Comparison of ENCODE assay signal across 8 cellular contexts in genomic region chr19:1813197-1813836, GRCh38. TPM values are rescaled to one million over a fixed set of nuclear protein-coding genes. Genes with fewer than 3 reads are reported as not detected.
DNase-seq lines count a peak whose midpoint lies in the region; ATAC-seq and TF ChIP-seq lines count a peak whose summit lies in the region.

No MANE protein-coding gene starts in this region.

- ATAC-seq in HG02852 (IDR thresholded peaks at IDR 0.05; ENCODE audit: unreplicated experiment), result no peak
- no peak for ATAC-seq in GM18907 (IDR thresholded peaks at IDR 0.05; ENCODE audit: unreplicated experiment)

- H3K27ac ChIP-seq in H9 (ENCODE audit: insufficient read length, low read depth, low read length), result no peak overlapping the region
- no peak overlapping the region for H3K27ac ChIP-seq in SU-DHL-6 (ENCODE audit: low read depth, low read length)

- H3K4me1 ChIP-seq in H9 (ENCODE audit: insufficient read depth, low read length), result no peaks in the 10 kb centered on the region

- no peak overlapping the region for H3K18ac ChIP-seq in H9 (ENCODE audit: insufficient read length, low read depth, low read length)

- H3K14ac ChIP-seq in H9 (ENCODE audit: insufficient read depth, low read length), result no peak overlapping the region

- no peaks in the 10 kb centered on the region for H3K9me2 ChIP-seq in SU-DHL-6 (replicated peaks; ENCODE audit: insufficient read depth, low read length)

- H4K20me1 ChIP-seq in H9 (ENCODE audit: control insufficient read depth, insufficient read depth, insufficient read length) (peaks cover 2% of the 10 kb centered on the region), SU-DHL-6 (ENCODE audit: low read depth, low read length) (no peaks in the 10 kb centered on the region)

- H3K79me2 ChIP-seq in H9 (ENCODE audit: insufficient read depth, low read length) (no peaks in the 10 kb centered on the region), SU-DHL-6 (ENCODE audit: insufficient read depth, low read length) (no peaks in the 10 kb centered on the region)

- 0 out of 2 replicates have a peak, but pooled peaks cover 5% of the 10 kb centered on the region for H3F3A ChIP-seq in SU-DHL-6 (ENCODE audit: insufficient read depth)

- no peaks in the 10 kb centered on the region for H3K9me3 ChIP-seq in H9 (ENCODE audit: control insufficient read depth, low read depth, low read length)
- H3K9me3 ChIP-seq in SU-DHL-6 (ENCODE audit: insufficient read depth, low read length), result no peaks in the 10 kb centered on the region

- H2AFZ ChIP-seq in H9 (ENCODE audit: low read length) (no peak overlapping the region), SU-DHL-6 (ENCODE audit: low read depth, low read length, severe bottlenecking) (no peak overlapping the region)

- no peak overlapping the region for H2BK20ac ChIP-seq in H9 (ENCODE audit: low read depth, low read length, poor library complexity, severe bottlenecking)

- H3K4me3 ChIP-seq in SU-DHL-6 (ENCODE audit: insufficient read depth, low read length, poor library complexity, severe bottlenecking) (peak overlapping the region; percentile 54), fibroblast of mammary gland (ENCODE audit: control insufficient read depth, low read depth, low read length) (peak overlapping the region; percentile 54), skeletal muscle cell (ENCODE audit: low read depth, low read length) (peak overlapping the region; percentile 64)

- H3K4me1 Mint-ChIP-seq in H9, result peaks cover 6% of the 10 kb centered on the region in 2 experiments

- peaks cover 0 to 19% (median 10%) of the 10 kb centered on the region in 3 experiments; a peak in 6 of 7 replicates for H3K36me3 Mint-ChIP-seq in H9 (ENCODE audit: insufficient read depth in 1 of 3, low read depth in 3 of 3)

- H3K27me3 ChIP-seq in H9 (ENCODE audit: insufficient read depth, low read length) (no peaks in the 10 kb centered on the region), SU-DHL-6 (ENCODE audit: low read length) (no peaks in the 10 kb centered on the region)

- H3K79me1 ChIP-seq in H9 (ENCODE audit: insufficient read depth, low read depth, low read length, poor library complexity, severe bottlenecking), result no peaks in the 10 kb centered on the region

- no peak overlapping the region for H2BK120ac ChIP-seq in H9 (ENCODE audit: low read depth, low read length, poor library complexity, severe bottlenecking)

- no peak overlapping the region for H3K4ac ChIP-seq in H9 (ENCODE audit: low read depth, low read length)

- intact Hi-C loops in head of caudate nucleus (cut with DNase I), result no loop called here

- H3K27me3 Mint-ChIP-seq in H9 (ENCODE audit: low read depth), result peaks cover 9% of the 10 kb centered on the region

- H3K9ac ChIP-seq in H9 (ENCODE audit: extremely low read depth, insufficient read length, low read length) (no peak overlapping the region), SU-DHL-6 (ENCODE audit: low read length) (peak overlapping the region; percentile 52)

- no peak overlapping the region for H2BK12ac ChIP-seq in H9 (ENCODE audit: insufficient read length, low read depth, low read length)

- H3K27ac Mint-ChIP-seq in H9, result peak overlapping the region in 1 of 3 experiments; percentile 98; a peak in 3 of 7 replicates

- DNase-seq in H9, result no peak
- no peak for DNase-seq in fibroblast of mammary gland (ENCODE audit: low read depth)
- no peak for DNase-seq in skeletal muscle cell (ENCODE audit: low read depth)
- DNase-seq in stimulated activated CD8-positive, alpha-beta memory T cell treated with anti-CD3 and anti-CD28 coated beads, Interleukin-4, amount 100 ng/mL, for 48 hours, result no peak
- DNase-seq in head of caudate nucleus, result no peak

- peak overlapping the region; percentile 76 to 93 for H3K4me3 Mint-ChIP-seq in H9

- WGBS in H9 (ENCODE audit: extremely low coverage, insufficient read length, low lambda C conversion rate), result no CpG with 5 or more reads among the region's 13 CpGs

- TF ChIP-seq CTCF in H9 (conservative IDR thresholded peaks at IDR 0.05), result no peak
- no peak for TF ChIP-seq CTCF in SU-DHL-6 (IDR thresholded peaks at IDR 0.05; ENCODE audit: insufficient read depth, low read length, poor library complexity, severe bottlenecking)
- TF ChIP-seq CTCF in fibroblast of mammary gland (conservative IDR thresholded peaks at IDR 0.05; ENCODE audit: control insufficient read depth, insufficient read depth, low read depth, low read length), result no peak

- no peak overlapping the region for H3K23ac ChIP-seq in H9 (ENCODE audit: insufficient read length, low read depth, low read length)

- no peaks in the 10 kb centered on the region for H3K36me3 ChIP-seq in SU-DHL-6 (ENCODE audit: low read length)

- H4K5ac ChIP-seq in H9 (ENCODE audit: insufficient read length, low read depth, low read length), result no peak overlapping the region

- no peak overlapping the region for H2BK15ac ChIP-seq in H9 (ENCODE audit: low read depth, low read length)

- no peak overlapping the region for H2BK5ac ChIP-seq in H9 (ENCODE audit: insufficient read length, low read length)

- H3K9me3 Mint-ChIP-seq in H9, result no peaks in the 10 kb centered on the region

- H3K4me2 ChIP-seq in H9 (ENCODE audit: insufficient read depth, insufficient read length, low read length), result peak overlapping the region; percentile 53
- peak overlapping the region; percentile 67 for H3K4me2 ChIP-seq in SU-DHL-6 (ENCODE audit: low read depth, low read length, poor library complexity, severe bottlenecking)

- H4K91ac ChIP-seq in H9 (ENCODE audit: insufficient read length, low read depth, low read length), result no peak overlapping the region

- no peak overlapping the region for H3K56ac ChIP-seq in H9 (ENCODE audit: insufficient read length, low read depth, low read length)

- H4K8ac ChIP-seq in H9 (replicated peaks; ENCODE audit: insufficient read length, low read depth, low read length), result no peak overlapping the region

- no peak overlapping the region for H3T11ph ChIP-seq in H9 (ENCODE audit: low read length)

- no peak overlapping the region for H2AK5ac ChIP-seq in H9 (ENCODE audit: insufficient read length, low read length)

- peaks cover 3% of the 10 kb centered on the region for H3K23me2 ChIP-seq in H9 (ENCODE audit: insufficient read length, low read depth, low read length, poor library complexity, severe bottlenecking)

RNA-seq across cellular contexts. Expression of gene ATP8B3, which starts 1.2 kb away (rescaled TPM):
- 8.7 and 9.6 TPM in 2 replicates for total RNA-seq in H9 (2021)

RNA-seq across cellular contexts. Expression of gene REXO1, which starts 35.0 kb away (rescaled TPM):
- 45.6 and 56.8 TPM in 2 replicates for total RNA-seq in H9 (2021)

RNA-seq across cellular contexts. Expression of gene KLF16, which starts 50.1 kb away (rescaled TPM):
- total RNA-seq in H9 (2021), result 66.5 and 66.8 TPM in 2 replicates
